In genomic region chr7:8277394-8277982, GRCh38 we compare ENCODE assay signal across 10 cellular contexts. TPM values are rescaled to one million over a fixed set of nuclear protein-coding genes. Genes with fewer than 3 reads are reported as not detected.
DNase-seq lines count a peak whose midpoint lies in the region; ATAC-seq and TF ChIP-seq lines count a peak whose summit lies in the region.
"Had no signal": no experiment of that assay in that cellular context is flagged by ENCODE, and none has a peak within 500 bp of the region (broad histone marks: within the 10 kb centered on the region; RNA-seq: fewer than 3 reads in every experiment).

No MANE protein-coding gene starts in this region.

- TF ChIP-seq RAD21 in Ishikawa (IDR thresholded peaks at IDR 0.05; ENCODE audit: low read depth), result peak; percentile 66

- H3K27ac ChIP-seq in left lung, result no peak overlapping the region

- no peaks in the 10 kb centered on the region for H3K4me1 ChIP-seq in left lung

- no peaks in the 10 kb centered on the region for H3K4me1 Mint-ChIP-seq in activated T-helper 1 cell treated with anti-CD3 and anti-CD28 coated beads, Interleukin-12 subunit alpha, Interleukin-12 subunit beta, Interleukin-2, Interleukin-4 antibody, amounts not matched to agents 30 ng/mL and 10 ng/mL and 1 ng/mL, durations not matched to agents 14 hours and 24 hours and 36 hours (ENCODE audit: low read depth)
- H3K4me1 Mint-ChIP-seq: central memory CD8-positive, alpha-beta T cell had no signal

- intact Hi-C loops in left lung (cut with DNase I), result no loop called here
- intact Hi-C loops in activated T-helper 1 cell treated with anti-CD3 and anti-CD28 coated beads, Interleukin-12 subunit alpha, Interleukin-12 subunit beta, Interleukin-2, Interleukin-4 antibody, amounts not matched to agents 30 ng/mL and 10 ng/mL and 1 ng/mL, durations not matched to agents 14 hours and 24 hours and 36 hours (cut with micrococcal nuclease), result no loop called here

- no peak for TF ChIP-seq EP300 in Ishikawa (IDR thresholded peaks at IDR 0.05; ENCODE audit: borderline replicate concordance)

- no peak overlapping the region for H3K4me3 Mint-ChIP-seq in activated T-helper 1 cell treated with anti-CD3 and anti-CD28 coated beads, Interleukin-12 subunit alpha, Interleukin-12 subunit beta, Interleukin-2, Interleukin-4 antibody, amounts not matched to agents 30 ng/mL and 10 ng/mL and 1 ng/mL, durations not matched to agents 14 hours and 24 hours and 36 hours
- H3K4me3 Mint-ChIP-seq: central memory CD8-positive, alpha-beta T cell had no signal

- ATAC-seq in left lung (peak; percentile 63), GM18870 (IDR thresholded peaks at IDR 0.05; ENCODE audit: unreplicated experiment) (no peak), HG03460 (IDR thresholded peaks at IDR 0.05; ENCODE audit: unreplicated experiment) (no peak)

- no peak overlapping the region for H3K4me3 ChIP-seq in left lung

- H3K27me3 ChIP-seq in left lung, result no peaks in the 10 kb centered on the region

- TF ChIP-seq CTCF in left lung (IDR thresholded peaks at IDR 0.05), result no peak

- H3K9me3 ChIP-seq in left lung, result no peaks in the 10 kb centered on the region

- peak; percentile 54 for DNase-seq in ELF-1 (ENCODE audit: low read depth, low spot score)
- DNase-seq in SK-MEL-5 (ENCODE audit: low read depth, low spot score), result peak; percentile 72
- DNase-seq in left lung, result no peak
- no peak for DNase-seq in activated T-helper 1 cell treated with anti-CD3 and anti-CD28 coated beads, Interleukin-12 subunit alpha, Interleukin-12 subunit beta, Interleukin-2, Interleukin-4 antibody, amounts not matched to agents 30 ng/mL and 10 ng/mL and 1 ng/mL, durations not matched to agents 14 hours and 24 hours and 36 hours (ENCODE audit: low spot score)
- DNase-seq in EL, result no peak
- DNase-seq: activated CD8-positive, alpha-beta memory T cell treated with anti-CD3 and anti-CD28 coated beads for 24 hours had no signal

- H3K9me3 Mint-ChIP-seq in activated T-helper 1 cell treated with anti-CD3 and anti-CD28 coated beads, Interleukin-12 subunit alpha, Interleukin-12 subunit beta, Interleukin-2, Interleukin-4 antibody, amounts not matched to agents 30 ng/mL and 10 ng/mL and 1 ng/mL, durations not matched to agents 14 hours and 24 hours and 36 hours, result no peaks in the 10 kb centered on the region
- H3K9me3 Mint-ChIP-seq: central memory CD8-positive, alpha-beta T cell had no signal

- no peaks in the 10 kb centered on the region for H3K36me3 Mint-ChIP-seq in activated T-helper 1 cell treated with anti-CD3 and anti-CD28 coated beads, Interleukin-12 subunit alpha, Interleukin-12 subunit beta, Interleukin-2, Interleukin-4 antibody, amounts not matched to agents 30 ng/mL and 10 ng/mL and 1 ng/mL, durations not matched to agents 14 hours and 24 hours and 36 hours (ENCODE audit: low read depth)

- H3K36me3 ChIP-seq in left lung, result no peaks in the 10 kb centered on the region

- in situ Hi-C loops in SK-MEL-5 (cut with HindIII; ENCODE audit: low pct_unique_long_range_greater_than_20kb, low sequenced_read_pairs), result no loop called here

- peaks cover 8% of the 10 kb centered on the region for H3K27me3 Mint-ChIP-seq in activated T-helper 1 cell treated with anti-CD3 and anti-CD28 coated beads, Interleukin-12 subunit alpha, Interleukin-12 subunit beta, Interleukin-2, Interleukin-4 antibody, amounts not matched to agents 30 ng/mL and 10 ng/mL and 1 ng/mL, durations not matched to agents 14 hours and 24 hours and 36 hours (ENCODE audit: insufficient read depth)

- no peak overlapping the region for H3K27ac Mint-ChIP-seq in activated T-helper 1 cell treated with anti-CD3 and anti-CD28 coated beads, Interleukin-12 subunit alpha, Interleukin-12 subunit beta, Interleukin-2, Interleukin-4 antibody, amounts not matched to agents 30 ng/mL and 10 ng/mL and 1 ng/mL, durations not matched to agents 14 hours and 24 hours and 36 hours

TF ChIP-seq in Ishikawa, 13 proteins besides CTCF, POLR2A, EP300 and RAD21:
- no peak for TF ChIP-seq TAF1 (IDR thresholded peaks at IDR 0.05; ENCODE audit: low read depth)
- no peak for TF ChIP-seq CREB1 (IDR thresholded peaks at IDR 0.05; ENCODE audit: low read depth)
- no peak for TF ChIP-seq ZBTB7A (IDR thresholded peaks at IDR 0.05; ENCODE audit: low read depth)
- TF ChIP-seq YY1 (IDR thresholded peaks at IDR 0.05; ENCODE audit: low read depth), result no peak
- TF ChIP-seq EGR1 (IDR thresholded peaks at IDR 0.05), result no peak
- TF ChIP-seq USF1 (IDR thresholded peaks at IDR 0.05), result no peak
- no peak for TF ChIP-seq TEAD4 (IDR thresholded peaks at IDR 0.05)
- no peak for TF ChIP-seq NFIC (IDR thresholded peaks at IDR 0.05)
- no peak for TF ChIP-seq MAX (IDR thresholded peaks at IDR 0.05)
- TF ChIP-seq TCF12 (IDR thresholded peaks at IDR 0.05; ENCODE audit: low read depth), result no peak

RNA-seq across cellular contexts. Expression of gene ICA1, which starts 15.5 kb away (rescaled TPM):
- total RNA-seq in SK-MEL-5 (2014; rRNA removed; shearing (Covaris generic)), result 1.7 and 2.3 TPM in 2 replicates
- 1.6 and 2.9 TPM in 2 replicates for polyA plus RNA-seq in SK-MEL-5 (2015; cell fraction: cytosol; rRNA removed)
- 9.5 and 21.9 TPM in 2 replicates for polyA plus RNA-seq in SK-MEL-5 (2015; cell fraction: nucleus; rRNA removed)
- total RNA-seq in left lung, result 10 to 100 TPM; 22.4 to 32.6 TPM
- total RNA-seq in activated T-helper 1 cell treated with anti-CD3 and anti-CD28 coated beads, Interleukin-12 subunit alpha, Interleukin-12 subunit beta, Interleukin-2, Interleukin-4 antibody, amounts not matched to agents 30 ng/mL and 10 ng/mL and 1 ng/mL, durations not matched to agents 14 hours and 24 hours and 36 hours, result 1.9 and 2.3 TPM in 2 replicates

Comparison
In these comparisons a context has a peak if more than half of its experiments do, and no peak if none do; other contexts are left out.
1. DNase-seq: peak in ELF-1 (single experiment) and SK-MEL-5 (single experiment); none in left lung (0 of 2), activated T-helper 1 cell treated with anti-CD3 and anti-CD28 coated beads, Interleukin-12 subunit alpha, Interleukin-12 subunit beta, Interleukin-2, Interleukin-4 antibody, amounts not matched to agents 30 ng/mL and 10 ng/mL and 1 ng/mL, durations not matched to agents 14 hours and 24 hours and 36 hours (single experiment) and EL (single experiment).